Comparison of ENCODE assay signal across 3 cellular contexts in genomic region chr22:23827351-23827995, GRCh38.
TF ChIP-seq lines count a peak whose summit lies in the region.

No MANE protein-coding gene starts in this region.

TF ChIP-seq in SK-N-SH, 30 proteins besides CTCF, POLR2A, EP300 and RAD21:
- TF ChIP-seq RFX5 (IDR thresholded peaks at IDR 0.05; ENCODE audit: low read length): no peak
- TF ChIP-seq YY1 (IDR thresholded peaks at IDR 0.05; ENCODE audit: low read depth): no peak
- no peak for TF ChIP-seq ZBTB33 (IDR thresholded peaks at IDR 0.05; ENCODE audit: borderline replicate concordance, low read depth)
- TF ChIP-seq FOXM1 (IDR thresholded peaks at IDR 0.05; ENCODE audit: low read depth): no peak
- no peak for TF ChIP-seq TAF1 (IDR thresholded peaks at IDR 0.05; ENCODE audit: borderline replicate concordance, low read depth, low read length)
- no peak for TF ChIP-seq MAX (IDR thresholded peaks at IDR 0.05; ENCODE audit: low read depth)
- TF ChIP-seq RCOR1 (IDR thresholded peaks at IDR 0.05; ENCODE audit: low read length): no peak
- TF ChIP-seq FOXJ3 (CRISPR knock-in tag; IDR thresholded peaks at IDR 0.05): no peak
- TF ChIP-seq FOSL2 (IDR thresholded peaks at IDR 0.05; ENCODE audit: borderline replicate concordance, low read depth): no peak
- no peak for TF ChIP-seq MEF2A (IDR thresholded peaks at IDR 0.05; ENCODE audit: borderline replicate concordance, low read depth)
- TF ChIP-seq TCF12 (IDR thresholded peaks at IDR 0.05): no peak

TF ChIP-seq in SK-N-SH treated with all-trans-retinoic acid at 6 μM for 48 hours, 23 proteins besides CTCF, POLR2A, EP300 and RAD21 (continues in another document):
- TF ChIP-seq ZC3H10 (CRISPR knock-in tag; IDR thresholded peaks at IDR 0.05): no peak
- no peak for TF ChIP-seq TCF4 (CRISPR knock-in tag; IDR thresholded peaks at IDR 0.05; ENCODE audit: borderline replicate concordance)
- no peak for TF ChIP-seq PATZ1 (CRISPR knock-in tag; IDR thresholded peaks at IDR 0.05; ENCODE audit: borderline replicate concordance)
- TF ChIP-seq ARNTL (CRISPR knock-in tag; IDR thresholded peaks at IDR 0.05; ENCODE audit: borderline replicate concordance, low read depth): no peak
- TF ChIP-seq SNAI2 (CRISPR knock-in tag; IDR thresholded peaks at IDR 0.05): no peak
- TF ChIP-seq RARB (CRISPR knock-in tag; IDR thresholded peaks at IDR 0.05): no peak
- TF ChIP-seq ZFP3 (CRISPR knock-in tag; IDR thresholded peaks at IDR 0.05): no peak
- no peak for TF ChIP-seq ZNF8 (CRISPR knock-in tag; IDR thresholded peaks at IDR 0.05)
- TF ChIP-seq TOX (CRISPR knock-in tag; IDR thresholded peaks at IDR 0.05; ENCODE audit: borderline replicate concordance): no peak
- no peak for TF ChIP-seq ZNF70 (CRISPR knock-in tag; IDR thresholded peaks at IDR 0.05)
- TF ChIP-seq ZNF565 (CRISPR knock-in tag; conservative IDR thresholded peaks at IDR 0.05; ENCODE audit: low read depth): no peak
- TF ChIP-seq POU6F1 (CRISPR knock-in tag; IDR thresholded peaks at IDR 0.05; ENCODE audit: borderline replicate concordance, low read depth): no peak
- TF ChIP-seq CSRNP3 (CRISPR knock-in tag; IDR thresholded peaks at IDR 0.05): no peak
- TF ChIP-seq ZFP30 (CRISPR knock-in tag; IDR thresholded peaks at IDR 0.05): no peak
- no peak for TF ChIP-seq TSHZ2 (CRISPR knock-in tag; IDR thresholded peaks at IDR 0.05)
- TF ChIP-seq BACH2 (CRISPR knock-in tag; IDR thresholded peaks at IDR 0.05; ENCODE audit: borderline replicate concordance): no peak
- no peak for TF ChIP-seq CREB5 (CRISPR knock-in tag; IDR thresholded peaks at IDR 0.05; ENCODE audit: low read depth)

TF ChIP-seq in IMR-90, 13 proteins besides CTCF, POLR2A, EP300 and RAD21:
- no peak for TF ChIP-seq CEBPB (IDR thresholded peaks at IDR 0.05; ENCODE audit: low read depth, low read length)
- TF ChIP-seq CHD1 (IDR thresholded peaks at IDR 0.05; ENCODE audit: low read depth, low read length): no peak
- no peak for TF ChIP-seq ELK1 (IDR thresholded peaks at IDR 0.05; ENCODE audit: borderline replicate concordance, low read depth, low read length)
- no peak for TF ChIP-seq FOS (IDR thresholded peaks at IDR 0.05; ENCODE audit: low read depth, low read length)
- TF ChIP-seq NFE2L2 (IDR thresholded peaks at IDR 0.05; ENCODE audit: low read depth, low read length): no peak
- no peak for TF ChIP-seq MAZ (IDR thresholded peaks at IDR 0.05; ENCODE audit: borderline replicate concordance, low read depth, low read length)
- no peak for TF ChIP-seq RCOR1 (IDR thresholded peaks at IDR 0.05; ENCODE audit: insufficient replicate concordance, low read length)
- TF ChIP-seq USF2 (IDR thresholded peaks at IDR 0.05; ENCODE audit: low read depth, low read length): no peak
- TF ChIP-seq RFX5 (IDR thresholded peaks at IDR 0.05; ENCODE audit: low read depth, low read length): no peak
- TF ChIP-seq SMC3 (IDR thresholded peaks at IDR 0.05; ENCODE audit: low read depth, low read length): no peak
- no peak for TF ChIP-seq MAFK (IDR thresholded peaks at IDR 0.05; ENCODE audit: low read depth, low read length)
